ENCODE assay signal across 32 cellular contexts in the genomic region with DNA sequence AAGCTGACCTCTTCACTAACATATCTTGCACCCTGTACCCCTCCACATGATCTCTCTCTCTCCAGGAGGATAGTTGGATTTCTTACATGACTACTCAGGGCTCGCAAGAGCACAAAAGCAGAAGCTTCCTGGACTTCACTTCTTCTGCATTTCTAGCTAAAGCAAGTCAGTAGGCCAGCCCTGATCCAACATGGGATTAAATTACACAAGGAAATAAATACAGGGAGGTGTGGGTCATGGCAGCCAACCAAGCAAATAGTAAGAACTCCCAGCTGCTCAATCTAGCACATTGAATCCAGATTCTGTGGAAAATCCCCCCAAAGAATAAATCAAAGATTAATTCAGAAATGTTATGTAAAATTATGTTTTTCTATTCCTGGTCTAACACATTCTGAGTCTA. TPM values are rescaled to one million over a fixed set of nuclear protein-coding genes. Genes with fewer than 3 reads are reported as not detected.
"Had no signal": no experiment of that assay in that cellular context is flagged by ENCODE, and none has a peak within 500 bp of the region (broad histone marks: within the 10 kb centered on the region; RNA-seq: fewer than 3 reads in every experiment).

No MANE protein-coding gene starts in this region.

- H3K27ac Mint-ChIP-seq: dendritic cell treated with granulocyte-macrophage colony-stimulating factor and Interleukin-4, amounts not matched to agents 40 ng/mL and 50 ng/mL, for 4 days; endodermal cell; memory B cell; natural killer cell; stimulated activated effector memory CD8-positive, alpha-beta T cell treated with anti-CD3 and anti-CD28 coated beads, Interleukin-12 subunit alpha, Interleukin-12 subunit beta, amount 100 ng/mL, for 72 hours; type B pancreatic cell had no signal

- ATAC-seq: esophagus mucosa; foreskin keratinocyte; gastroesophageal sphincter; heart left ventricle; left ventricle myocardium superior; lower lobe of right lung; natural killer cell; psoas muscle; right cardiac atrium; stimulated activated effector memory CD8-positive, alpha-beta T cell treated with anti-CD3 and anti-CD28 coated beads, Interleukin-12 subunit alpha, Interleukin-12 subunit beta, amount 100 ng/mL, for 72 hours had no signal

- H3K36me3 Mint-ChIP-seq: stimulated activated effector memory CD8-positive, alpha-beta T cell treated with anti-CD3 and anti-CD28 coated beads, Interleukin-12 subunit alpha, Interleukin-12 subunit beta, amount 100 ng/mL, for 72 hours; type B pancreatic cell had no signal

- H3K27me3 ChIP-seq: colonic mucosa, foreskin keratinocyte, hepatocyte, neutrophil, testis had no signal

- H3K27me3 Mint-ChIP-seq: dendritic cell treated with granulocyte-macrophage colony-stimulating factor and Interleukin-4, amounts not matched to agents 40 ng/mL and 50 ng/mL, for 4 days had no signal

- H3K4me3 Mint-ChIP-seq: dendritic cell treated with granulocyte-macrophage colony-stimulating factor and Interleukin-4, amounts not matched to agents 40 ng/mL and 50 ng/mL, for 4 days; endodermal cell; memory B cell; natural killer cell; neural crest cell; stimulated activated effector memory CD8-positive, alpha-beta T cell treated with anti-CD3 and anti-CD28 coated beads, Interleukin-12 subunit alpha, Interleukin-12 subunit beta, amount 100 ng/mL, for 72 hours; type B pancreatic cell had no signal

- H3K9me3 ChIP-seq: colonic mucosa, neutrophil, testis had no signal

- H3K27ac ChIP-seq: colonic mucosa, epithelial cell of prostate, foreskin keratinocyte, gastroesophageal sphincter, heart left ventricle, hepatocyte, lower lobe of right lung, neutrophil, parathyroid adenoma, psoas muscle, sigmoid colon, testis, tibial artery had no signal

- H3K4me1 ChIP-seq: colonic mucosa, foreskin keratinocyte, gastroesophageal sphincter, heart left ventricle, lower lobe of right lung, parathyroid adenoma, psoas muscle, sigmoid colon, testis, tibial artery had no signal

- H3K9me3 Mint-ChIP-seq: neural crest cell had no signal

- DNase-seq: colonic mucosa; effector CD8-positive, alpha-beta T cell; endodermal cell; foreskin keratinocyte; heart left ventricle; kidney; left ventricle myocardium superior; lower lobe of right lung; natural killer cell; psoas muscle; right cardiac atrium; sigmoid colon; stimulated activated CD4-positive, alpha-beta T cell treated with anti-CD3 and anti-CD28 coated beads, Interleukin-2, amount 100 ng/mL, for 24 hours; stimulated activated CD4-positive, alpha-beta T cell treated with anti-CD3 and anti-CD28 coated beads, Interleukin-4, amount 100 ng/mL, for 24 hours; stimulated activated naive CD4-positive, alpha-beta T cell treated with Interleukin-2 at 50 U/mL for 16 hours; substantia nigra; testis; tibial artery had no signal

- H3K4me3 ChIP-seq: colonic mucosa, gastroesophageal sphincter, heart left ventricle, hepatocyte, lower lobe of right lung, psoas muscle, sigmoid colon, testis, tibial artery had no signal

- H3K36me3 ChIP-seq: colonic mucosa, gastroesophageal sphincter, heart left ventricle, lower lobe of right lung, neutrophil, sigmoid colon, tibial artery had no signal

- H3K4me1 Mint-ChIP-seq: endodermal cell; memory B cell; natural killer cell; stimulated activated effector memory CD8-positive, alpha-beta T cell treated with anti-CD3 and anti-CD28 coated beads, Interleukin-12 subunit alpha, Interleukin-12 subunit beta, amount 100 ng/mL, for 72 hours had no signal

RNA-seq across cellular contexts. Expression of a gene that starts 33.3 kb away (rescaled TPM):
- total RNA-seq: fibroblast of lung, foreskin keratinocyte, left ventricle myocardium superior, mononuclear cell, neural crest cell, psoas muscle, skeletal muscle tissue had no signal
